In genomic region chr5:125536095-125536494, GRCh38 we compare ENCODE assay signal across 24 cellular contexts.
A peak's percentile ranks its signal among the peaks of the same experiment; 100 is the strongest.
DNase-seq lines count a peak whose midpoint lies in the region; ATAC-seq and TF ChIP-seq lines count a peak whose summit lies in the region.
"Had no signal": no experiment of that assay in that cellular context is flagged by ENCODE, and none has a peak within 500 bp of the region (broad histone marks: within the 10 kb centered on the region; RNA-seq: fewer than 3 reads in every experiment).

No MANE protein-coding gene starts in this region.

- ATAC-seq in HG02798 (IDR thresholded peaks at IDR 0.05; ENCODE audit: poor library complexity, unreplicated experiment) (peak; percentile 62), GM18861 (IDR thresholded peaks at IDR 0.05; ENCODE audit: unreplicated experiment) (no peak)
- ATAC-seq: activated CD4-positive, CD25-positive, alpha-beta regulatory T cell treated with anti-CD3 and anti-CD28 coated beads, Interleukin-2, amount 50 U/mL, for 24 hours; activated CD8-positive, alpha-beta T cell treated with anti-CD3 and anti-CD28 coated beads, Interleukin-2, amount 10 ng/mL, durations not matched to agents 7 days and 5 days; left lobe of liver; psoas muscle; upper lobe of right lung had no signal

- peak; percentile 49 for DNase-seq in GM12865 (ENCODE audit: low read depth)
- DNase-seq in MV-4-11 (lab: John Stamatoyannopoulos, UW): peak; percentile 20
- peak; percentile 26 to 35 (median 26) for DNase-seq in immature natural killer cell
- no peak for DNase-seq in NCI-H1105 treated with DMSO at 0.1 percent for 48 hours (lab: John Stamatoyannopoulos, UW)
- DNase-seq in AG20443 (ENCODE audit: low spot score): no peak
- no peak for DNase-seq in stimulated activated naive CD4-positive, alpha-beta T cell treated with Interleukin-2 at 50 U/mL for 16 hours (lab: John Stamatoyannopoulos, UW)
- DNase-seq: activated CD8-positive, alpha-beta T cell treated with anti-CD3 and anti-CD28 coated beads, Interleukin-2, amount 10 ng/mL, durations not matched to agents 7 days and 5 days; adrenal gland; Caco-2; cortex of kidney; GOT3; KG1; NCI-H187; NCI-H526 treated with DMSO at 0.1 percent for 48 hours; psoas muscle; SHP77; substantia nigra; upper lobe of right lung had no signal

- H3K4me3 Mint-ChIP-seq in immature natural killer cell: peak overlapping the region; percentile 7 to 68 (median 54)
- H3K4me3 Mint-ChIP-seq: activated CD8-positive, alpha-beta T cell treated with anti-CD3 and anti-CD28 coated beads, Interleukin-2, amount 10 ng/mL, durations not matched to agents 7 days and 5 days; B cell; neural progenitor cell had no signal

- peak overlapping the region; percentile 3 to 88 (median 64) for H3K27ac Mint-ChIP-seq in immature natural killer cell
- H3K27ac Mint-ChIP-seq: activated CD8-positive, alpha-beta T cell treated with anti-CD3 and anti-CD28 coated beads, Interleukin-2, amount 10 ng/mL, durations not matched to agents 7 days and 5 days; B cell; neural progenitor cell had no signal

- H3K4me1 Mint-ChIP-seq in immature natural killer cell: peaks cover 28 to 29% of the 10 kb centered on the region in 2 donors
- H3K4me1 Mint-ChIP-seq: neural progenitor cell had no signal

- H3K36me3 Mint-ChIP-seq in immature natural killer cell: peaks cover 6 to 17% (median 17%) of the 10 kb centered on the region in 3 donors

- peaks cover 0 to 2% (median 0%) of the 10 kb centered on the region in 3 donors for H3K27me3 Mint-ChIP-seq in immature natural killer cell (ENCODE audit: low read depth in 3 of 3)
- H3K27me3 Mint-ChIP-seq: B cell had no signal

- H3K9me3 Mint-ChIP-seq in immature natural killer cell: peaks cover 9 to 36% (median 20%) of the 10 kb centered on the region in 6 donors

- TF ChIP-seq CTCF in GM12865 (IDR thresholded peaks at IDR 0.05; ENCODE audit: insufficient read depth, low read depth, low read length, missing control alignments): no peak

- H3K4me3 ChIP-seq in GM12865 (ENCODE audit: low read depth, low read length): no peak overlapping the region
- H3K4me3 ChIP-seq: adrenal gland, neural progenitor cell, psoas muscle, upper lobe of right lung had no signal

Comparison
In these comparisons a context has a peak if more than half of its experiments do, and no peak if none do; other contexts are left out.
1. DNase-seq: peak in GM12865 (single experiment), MV-4-11 (single experiment) and immature natural killer cell (3 of 3); none in NCI-H1105 treated with DMSO at 0.1 percent for 48 hours (single experiment), AG20443 (single experiment) and stimulated activated naive CD4-positive, alpha-beta T cell treated with Interleukin-2 at 50 U/mL for 16 hours (single experiment).